ENCODE assay signal across 1 cellular context in genomic region chr1:234709473-234710279, GRCh38.
TF ChIP-seq lines count a peak whose summit lies in the region.

No MANE protein-coding gene starts in this region.

TF ChIP-seq in GM23338, 12 proteins besides CTCF, POLR2A, EP300 and RAD21 (continued from another document):
- TF ChIP-seq REST (IDR thresholded peaks at IDR 0.05; ENCODE audit: unreplicated experiment), result no peak
